In genomic region chr5:78300464-78301045, GRCh38 we compare ENCODE assay signal across 9 cellular contexts. TPM values are rescaled to one million over a fixed set of nuclear protein-coding genes. Genes with fewer than 3 reads are reported as not detected.
A peak's percentile ranks its signal among the peaks of the same experiment; 100 is the strongest.
DNase-seq lines count a peak whose midpoint lies in the region; ATAC-seq, FAIRE-seq and TF ChIP-seq lines count a peak whose summit lies in the region.
"Had no signal": no experiment of that assay in that cellular context is flagged by ENCODE, and none has a peak within 500 bp of the region (broad histone marks: within the 10 kb centered on the region; RNA-seq: fewer than 3 reads in every experiment).

No MANE protein-coding gene starts in this region.

- H3K9ac ChIP-seq in HCT116 (ENCODE audit: low read length): no peak overlapping the region
- H3K9ac ChIP-seq in kidney (ENCODE audit: low read length in 2 of 2): no peak overlapping the region

- H3K36me3 ChIP-seq in HCT116 (ENCODE audit: control insufficient read depth in 1 of 2, insufficient read depth in 2 of 2, low read length in 2 of 2): no peaks in the 10 kb centered on the region
- H3K36me3 ChIP-seq in kidney (ENCODE audit: control insufficient read depth in 1 of 2, insufficient read depth in 2 of 2, low read length in 2 of 2): no peaks in the 10 kb centered on the region
- H3K36me3 ChIP-seq in thyroid gland: no peaks in the 10 kb centered on the region

- WGBS in thyroid gland, 2 donors: 17 to 32% methylated on average over 2 of the region's 2 CpGs

- no peak overlapping the region for H3K4me2 ChIP-seq in HCT116 (ENCODE audit: low read length)

- peak; percentile 36 to 65 (median 41); a peak in 4 of 6 replicates for TF ChIP-seq CTCF in HCT116 (IDR thresholded peaks at IDR 0.05 in 2 of 3, conservative IDR thresholded peaks at IDR 0.05 in 1 of 3; ENCODE audit: borderline replicate concordance in 1 of 3, insufficient read depth in 1 of 3, low read depth in 2 of 3, low read length in 2 of 3)
- TF ChIP-seq CTCF in WI38 (IDR thresholded peaks at IDR 0.05; ENCODE audit: low read depth, low read length): 0 out of 2 replicates have a peak, but pooled peaks have one; percentile 14
- TF ChIP-seq CTCF in kidney (IDR thresholded peaks at IDR 0.05; ENCODE audit: borderline replicate concordance, extremely low read depth, insufficient read depth): peak; percentile 17
- peak in 3 of 6 experiments; percentile 21 to 35 (median 26) for TF ChIP-seq CTCF in thyroid gland (IDR thresholded peaks at IDR 0.05)

- H3K4me3 ChIP-seq in HCT116 (replicated peaks in 1 of 2; ENCODE audit: low read depth in 1 of 2, low read length in 2 of 2): no peak overlapping the region
- H3K4me3 ChIP-seq in WI38 (ENCODE audit: low read depth, low read length): no peak overlapping the region
- H3K4me3 ChIP-seq in kidney (ENCODE audit: low read length in 2 of 2): no peak overlapping the region
- H3K4me3 ChIP-seq in thyroid gland (replicated peaks in 1 of 3): no peak overlapping the region

- H2AFZ ChIP-seq in HCT116 (ENCODE audit: low read depth, low read length, poor library complexity, severe bottlenecking): no peak overlapping the region

- POLR2A ChIA-PET in HCT116 (lab: Charles Lee): no interaction called here

- no peak overlapping the region for H3K27ac ChIP-seq in HCT116 (ENCODE audit: low read depth, low read length)
- no peak overlapping the region for H3K27ac ChIP-seq in kidney (ENCODE audit: low read depth in 2 of 2, low read length in 2 of 2)
- no peak overlapping the region for H3K27ac ChIP-seq in thyroid gland

- ATAC-seq in HCT116 (no peak), HG02798 (IDR thresholded peaks at IDR 0.05; ENCODE audit: poor library complexity, unreplicated experiment) (no peak)
- ATAC-seq: naive thymus-derived CD8-positive, alpha-beta T cell had no signal

- TF ChIP-seq RAD21 in HCT116 (IDR thresholded peaks at IDR 0.05; ENCODE audit: low read depth): peak; percentile 56

- no peaks in the 10 kb centered on the region for H4K20me1 ChIP-seq in HCT116 (ENCODE audit: insufficient read depth)

- intact Hi-C loops in HCT116 (cut with micrococcal nuclease) (no loop called here), kidney (cut with DNase I) (no loop called here), thyroid gland (cut with DNase I) (no loop called here)

- no peaks in the 10 kb centered on the region for H3K79me2 ChIP-seq in HCT116 (ENCODE audit: insufficient read depth, low read length)

- H3K9me3 ChIP-seq in HCT116 (ENCODE audit: control insufficient read depth in 1 of 2, insufficient read depth in 1 of 2, low read depth in 1 of 2, low read length in 2 of 2): no peaks in the 10 kb centered on the region
- no peaks in the 10 kb centered on the region for H3K9me3 ChIP-seq in kidney (ENCODE audit: control insufficient read depth in 1 of 2, low read length in 2 of 2)
- no peaks in the 10 kb centered on the region for H3K9me3 ChIP-seq in thyroid gland

- CTCF ChIA-PET in HCT116 (lab: Charles Lee): interaction anchor here (0.9 to 1.2 kb wide), 4 partner anchors 11 to 740 kb away, joined by 3 to 5 read pairs (median 4); no protein-coding TSS in a partner anchor

- no peaks in the 10 kb centered on the region for H3K9me2 ChIP-seq in HCT116 (ENCODE audit: insufficient read depth)

- TF ChIP-seq POLR2A in HCT116 (IDR thresholded peaks at IDR 0.05; ENCODE audit: borderline replicate concordance, extremely low read depth, insufficient read depth, insufficient read length) (no peak), thyroid gland (IDR thresholded peaks at IDR 0.05) (no peak)

- RAD21 ChIA-PET in HCT116 (lab: Charles Lee; ENCODE audit: low non-redundant PET in 1 of 2, low total read pairs in 2 of 2, uncharacterized antibody in 2 of 2, unreplicated experiment in 2 of 2): no interaction called here

- H3K27me3 ChIP-seq in HCT116 (ENCODE audit: insufficient read depth, low read length) (no peaks in the 10 kb centered on the region), thyroid gland (no peaks in the 10 kb centered on the region)

- peaks cover 0 to 3% of the 10 kb centered on the region in 2 experiments; a peak in 1 of 4 replicates for H3K4me1 ChIP-seq in HCT116 (ENCODE audit: control insufficient read depth in 1 of 2, insufficient read depth in 2 of 2, low read length in 2 of 2)
- H3K4me1 ChIP-seq in kidney (ENCODE audit: control insufficient read depth in 1 of 2, insufficient read depth in 1 of 2, low read depth in 1 of 2, low read length in 2 of 2): no peaks in the 10 kb centered on the region
- H3K4me1 ChIP-seq in thyroid gland: no peaks in the 10 kb centered on the region

- DNase-seq in AML-193 (lab: John Stamatoyannopoulos, UW): peak; percentile 6 to 24
- peak; percentile 23 for DNase-seq in HCT116 (ENCODE audit: low read depth, low spot score)
- no peak for DNase-seq in kidney
- DNase-seq in thyroid gland: no peak
- DNase-seq in kidney glomerular epithelial cell (lab: John Stamatoyannopoulos, UW): no peak
- DNase-seq in activated T-cell treated with anti-CD3 and anti-CD28 coated beads, Interleukin-2, amount 50 U/mL, for 1 hour: no peak

- FAIRE-seq in kidney (lab: Jason Lieb, UNC): no peak

- BruUV-seq in HCT116 (replicated peaks; lab: Mats Ljungman, UMichigan): no TSS peak

TF ChIP-seq in HCT116, 20 proteins besides CTCF, POLR2A, EP300 and RAD21:
- TF ChIP-seq ZNF274 (IDR thresholded peaks at IDR 0.05; ENCODE audit: low read depth, low read length) (no peak), EZH2phosphoT487 (IDR thresholded peaks at IDR 0.05; ENCODE audit: borderline replicate concordance) (no peak), SP1 (IDR thresholded peaks at IDR 0.05; ENCODE audit: low read depth) (no peak), CEBPB (IDR thresholded peaks at IDR 0.05; ENCODE audit: low read depth) (no peak), POLR2AphosphoS5 (IDR thresholded peaks at IDR 0.05; ENCODE audit: low read depth, low read length) (no peak), EGR1 (IDR thresholded peaks at IDR 0.05; ENCODE audit: low read depth) (no peak), YY1 (IDR thresholded peaks at IDR 0.05; ENCODE audit: extremely low read depth, insufficient replicate concordance, low read depth, low read length) (no peak), ATF3 (IDR thresholded peaks at IDR 0.05) (no peak), SRF (IDR thresholded peaks at IDR 0.05; ENCODE audit: low read depth) (no peak), TCF7L2 (IDR thresholded peaks at IDR 0.05; ENCODE audit: borderline replicate concordance, extremely low read depth, insufficient read depth, insufficient read length) (no peak), ELF1 (IDR thresholded peaks at IDR 0.05; ENCODE audit: borderline replicate concordance, low read depth) (no peak), REST (IDR thresholded peaks at IDR 0.05; ENCODE audit: low read depth) (no peak), ZBTB33 (IDR thresholded peaks at IDR 0.05; ENCODE audit: extremely low read depth, insufficient replicate concordance, low read length) (no peak), SIN3A (IDR thresholded peaks at IDR 0.05; ENCODE audit: low read depth) (no peak)

RNA-seq across cellular contexts. Expression of gene AP3B1, which starts 6.1 kb away (rescaled TPM):
- total RNA-seq in HCT116 (2021; ENCODE audit: unreplicated experiment) (54.5 TPM), kidney (49.3 TPM), thyroid gland (10 to 100 TPM; 60.9 to 86.6 (median 72.2) TPM)
- 24.0 and 29.8 TPM in 2 replicates for polyA plus RNA-seq in HCT116 (2012)
- polyA plus RNA-seq in kidney (ENCODE audit: insufficient read depth, low read depth, low replicate concordance): 53.2 TPM

RNA-seq across cellular contexts. Expression of gene SCAMP1, which starts 59.9 kb away (rescaled TPM):
- 46.4 TPM for total RNA-seq in HCT116 (2021; ENCODE audit: unreplicated experiment)
- polyA plus RNA-seq in HCT116 (2012): 17.9 and 24.0 TPM in 2 replicates
- 42.1 TPM for total RNA-seq in kidney
- polyA plus RNA-seq in kidney (ENCODE audit: insufficient read depth, low read depth, low replicate concordance): 13.1 TPM
- 10 to 100 TPM; 45.0 to 56.1 (median 49.9) TPM for total RNA-seq in thyroid gland

Comparison
In these comparisons a context has a peak if more than half of its experiments do, and no peak if none do; other contexts are left out.
1. DNase-seq: peak in AML-193 (2 of 2) and HCT116 (single experiment); none in kidney (single experiment), thyroid gland (0 of 2), kidney glomerular epithelial cell (single experiment) and activated T-cell treated with anti-CD3 and anti-CD28 coated beads, Interleukin-2, amount 50 U/mL, for 1 hour (single experiment).